In genomic region chr1:25038699-25039098, GRCh38 we compare ENCODE assay signal across 15 cellular contexts.
A peak's percentile ranks its signal among the peaks of the same experiment; 100 is the strongest.
DNase-seq lines count a peak whose midpoint lies in the region; ATAC-seq and TF ChIP-seq lines count a peak whose summit lies in the region.
"Had no signal": no experiment of that assay in that cellular context is flagged by ENCODE, and none has a peak within 500 bp of the region (broad histone marks: within the 10 kb centered on the region; RNA-seq: fewer than 3 reads in every experiment).

No MANE protein-coding gene starts in this region.

- DNase-seq in activated naive CD4-positive, alpha-beta T cell treated with anti-CD3 and anti-CD28 coated beads, Interleukin-2, amount 10 ng/mL, durations not matched to agents 7 days and 5 days = no peak
- DNase-seq in activated naive CD4-positive, alpha-beta T cell treated with anti-CD3 and anti-CD28 coated beads, Interleukin-2, amount 50 U/mL, for 72 hours (ENCODE audit: low spot score in 2 of 2) = no peak
- no peak for DNase-seq in activated naive CD8-positive, alpha-beta T cell treated with anti-CD3 and anti-CD28 coated beads, Interleukin-2, amount 50 U/mL, for 24 hours
- no peak for DNase-seq in glutamatergic neuron
- no peak for DNase-seq in nephron progenitor cell
- no peak for DNase-seq in pons (ENCODE audit: low spot score)
- DNase-seq: Calu3; CD8-positive, alpha-beta T cell; DMS79 treated with DMSO at 0.1 percent for 48 hours; GF-D8 had no signal

- no peaks in the 10 kb centered on the region for H3K4me1 ChIP-seq in HEK293 (ENCODE audit: control insufficient read depth, insufficient read depth, low read length)
- H3K4me1 ChIP-seq: HAP-1 had no signal

- H3K27me3 Mint-ChIP-seq in activated naive CD4-positive, alpha-beta T cell treated with anti-CD3 and anti-CD28 coated beads, Interleukin-2, amount 10 ng/mL, durations not matched to agents 7 days and 5 days = peaks cover 44% of the 10 kb centered on the region
- no peaks in the 10 kb centered on the region for H3K27me3 Mint-ChIP-seq in activated naive CD8-positive, alpha-beta T cell treated with anti-CD3 and anti-CD28 coated beads, Interleukin-2, amount 50 U/mL, for 24 hours
- H3K27me3 Mint-ChIP-seq in glutamatergic neuron (ENCODE audit: unreplicated experiment) (peaks cover 12% of the 10 kb centered on the region), nephron progenitor cell (ENCODE audit: low read depth, poor library complexity) (peaks cover 27% of the 10 kb centered on the region)

- H3K27ac ChIP-seq in HEK293 (ENCODE audit: extremely low read depth, low read depth, low read length) = no peak overlapping the region
- H3K27ac ChIP-seq: BLaER1 treated with 17β-estradiol and CSF1 and Interleukin-3, amounts not matched to agents 10 nM and 100 nM; HL-60 had no signal

- H3K4me1 Mint-ChIP-seq in activated naive CD4-positive, alpha-beta T cell treated with anti-CD3 and anti-CD28 coated beads, Interleukin-2, amount 10 ng/mL, durations not matched to agents 7 days and 5 days = peaks cover 24% of the 10 kb centered on the region
- H3K4me1 Mint-ChIP-seq in activated naive CD8-positive, alpha-beta T cell treated with anti-CD3 and anti-CD28 coated beads, Interleukin-2, amount 50 U/mL, for 24 hours = peaks cover 29% of the 10 kb centered on the region
- H3K4me1 Mint-ChIP-seq in glutamatergic neuron (ENCODE audit: low read depth, unreplicated experiment) = no peaks in the 10 kb centered on the region
- H3K4me1 Mint-ChIP-seq in nephron progenitor cell = peaks cover 2% of the 10 kb centered on the region

- TF ChIP-seq CTCF in HEK293 (tag by site-specific recombination; IDR thresholded peaks at IDR 0.05) (no peak), glutamatergic neuron (IDR thresholded peaks at IDR 0.05; ENCODE audit: partially characterized antibody, unreplicated experiment) (no peak), nephron progenitor cell (IDR thresholded peaks at IDR 0.05) (no peak)

- no peak overlapping the region for H3K4me3 ChIP-seq in HEK293 (ENCODE audit: low read depth, low read length)
- H3K4me3 ChIP-seq: BLaER1 treated with 17β-estradiol and CSF1 and Interleukin-3, amounts not matched to agents 10 nM and 100 nM; HAP-1 had no signal

- no peaks in the 10 kb centered on the region for H3K9me3 Mint-ChIP-seq in activated naive CD4-positive, alpha-beta T cell treated with anti-CD3 and anti-CD28 coated beads, Interleukin-2, amount 10 ng/mL, durations not matched to agents 7 days and 5 days
- no peaks in the 10 kb centered on the region for H3K9me3 Mint-ChIP-seq in activated naive CD4-positive, alpha-beta T cell treated with anti-CD3 and anti-CD28 coated beads, Interleukin-2, amount 50 U/mL, for 72 hours
- no peaks in the 10 kb centered on the region for H3K9me3 Mint-ChIP-seq in activated naive CD8-positive, alpha-beta T cell treated with anti-CD3 and anti-CD28 coated beads, Interleukin-2, amount 50 U/mL, for 24 hours
- H3K9me3 Mint-ChIP-seq in glutamatergic neuron (ENCODE audit: unreplicated experiment) (peaks cover 4% of the 10 kb centered on the region), nephron progenitor cell (peaks cover 3% of the 10 kb centered on the region)
- H3K9me3 Mint-ChIP-seq: CD8-positive, alpha-beta T cell had no signal

- H3K36me3 Mint-ChIP-seq in activated naive CD4-positive, alpha-beta T cell treated with anti-CD3 and anti-CD28 coated beads, Interleukin-2, amount 10 ng/mL, durations not matched to agents 7 days and 5 days = no peaks in the 10 kb centered on the region
- no peaks in the 10 kb centered on the region for H3K36me3 Mint-ChIP-seq in activated naive CD4-positive, alpha-beta T cell treated with anti-CD3 and anti-CD28 coated beads, Interleukin-2, amount 50 U/mL, for 72 hours
- H3K36me3 Mint-ChIP-seq in activated naive CD8-positive, alpha-beta T cell treated with anti-CD3 and anti-CD28 coated beads, Interleukin-2, amount 50 U/mL, for 24 hours (ENCODE audit: low read depth) = peaks cover 10% of the 10 kb centered on the region
- H3K36me3 Mint-ChIP-seq in glutamatergic neuron (ENCODE audit: unreplicated experiment) (peaks cover 3% of the 10 kb centered on the region), nephron progenitor cell (ENCODE audit: low read depth) (no peaks in the 10 kb centered on the region)
- H3K36me3 Mint-ChIP-seq: CD8-positive, alpha-beta T cell had no signal

- no peaks in the 10 kb centered on the region for H3K9me3 ChIP-seq in HEK293 (ENCODE audit: control insufficient read depth, insufficient read depth, low read depth, low read length)
- H3K9me3 ChIP-seq: HAP-1 had no signal

- H3K4me3 Mint-ChIP-seq in activated naive CD4-positive, alpha-beta T cell treated with anti-CD3 and anti-CD28 coated beads, Interleukin-2, amount 10 ng/mL, durations not matched to agents 7 days and 5 days = no peak overlapping the region
- no peak overlapping the region for H3K4me3 Mint-ChIP-seq in activated naive CD8-positive, alpha-beta T cell treated with anti-CD3 and anti-CD28 coated beads, Interleukin-2, amount 50 U/mL, for 24 hours
- H3K4me3 Mint-ChIP-seq in glutamatergic neuron (ENCODE audit: unreplicated experiment) = peak overlapping the region; percentile 22
- H3K4me3 Mint-ChIP-seq in nephron progenitor cell = no peak overlapping the region
- H3K4me3 Mint-ChIP-seq: B cell; CD8-positive, alpha-beta T cell had no signal

- H3K36me3 ChIP-seq in HEK293 (ENCODE audit: control insufficient read depth in 2 of 2, insufficient read depth in 1 of 2, low read length in 2 of 2) = no peaks in the 10 kb centered on the region
- H3K36me3 ChIP-seq: BLaER1 treated with 17β-estradiol and CSF1 and Interleukin-3, amounts not matched to agents 10 nM and 100 nM; HAP-1 had no signal

- H3K27ac Mint-ChIP-seq in activated naive CD4-positive, alpha-beta T cell treated with anti-CD3 and anti-CD28 coated beads, Interleukin-2, amount 10 ng/mL, durations not matched to agents 7 days and 5 days = peak overlapping the region; percentile 59
- H3K27ac Mint-ChIP-seq in activated naive CD4-positive, alpha-beta T cell treated with anti-CD3 and anti-CD28 coated beads, Interleukin-2, amount 50 U/mL, for 72 hours = no peak overlapping the region
- peak overlapping the region; percentile 29 for H3K27ac Mint-ChIP-seq in activated naive CD8-positive, alpha-beta T cell treated with anti-CD3 and anti-CD28 coated beads, Interleukin-2, amount 50 U/mL, for 24 hours
- H3K27ac Mint-ChIP-seq in glutamatergic neuron (ENCODE audit: unreplicated experiment) (no peak overlapping the region), nephron progenitor cell (no peak overlapping the region)
- H3K27ac Mint-ChIP-seq: B cell; CD8-positive, alpha-beta T cell had no signal

- no peak for ATAC-seq in activated naive CD4-positive, alpha-beta T cell treated with anti-CD3 and anti-CD28 coated beads, Interleukin-2, amount 50 U/mL, for 72 hours
- ATAC-seq in activated naive CD8-positive, alpha-beta T cell treated with anti-CD3 and anti-CD28 coated beads, Interleukin-2, amount 50 U/mL, for 24 hours = no peak
- ATAC-seq: CD8-positive, alpha-beta T cell had no signal

- CTCF ChIA-PET in activated naive CD4-positive, alpha-beta T cell treated with anti-CD3 and anti-CD28 coated beads, Interleukin-2, amount 10 ng/mL, durations not matched to agents 7 days and 5 days (lab: Charles Lee) = interaction anchor here (1.6 to 8.2 kb wide), 8 partner anchors 15 to 190 kb away, joined by 4 to 190 read pairs (median 30); partner anchors contain the start of gene RUNX3
- CTCF ChIA-PET in HEK293 (lab: Yijun Ruan, JAX) = interaction anchor here (0.8 to 3.9 kb wide), 12 partner anchors 9 to 203 kb away, joined by 3 to 34 read pairs (median 10); no protein-coding TSS in a partner anchor

- POLR2A ChIA-PET in HEK293 (lab: Yijun Ruan, JAX) = interaction anchor here (0.6 kb wide), 1 partner anchor 137 kb away, joined by 4 read pairs; no protein-coding TSS in a partner anchor

TF ChIP-seq in HEK293, 187 proteins besides CTCF, POLR2A, EP300 and RAD21:
- peak; percentile 95 for TF ChIP-seq ZNF623 (tag by site-specific recombination; IDR thresholded peaks at IDR 0.05)
- no peak for TF ChIP-seq ZNF558 (tag by site-specific recombination; IDR thresholded peaks at IDR 0.05)
TF ChIP-seq in HEK293: peak in this region for 1.

Comparison
In these comparisons a context has a peak if more than half of its experiments do, and no peak if none do; other contexts are left out.
1. H3K27ac Mint-ChIP-seq: peak in activated naive CD4-positive, alpha-beta T cell treated with anti-CD3 and anti-CD28 coated beads, Interleukin-2, amount 10 ng/mL, durations not matched to agents 7 days and 5 days (single experiment) and activated naive CD8-positive, alpha-beta T cell treated with anti-CD3 and anti-CD28 coated beads, Interleukin-2, amount 50 U/mL, for 24 hours (single experiment); none in activated naive CD4-positive, alpha-beta T cell treated with anti-CD3 and anti-CD28 coated beads, Interleukin-2, amount 50 U/mL, for 72 hours (0 of 2), glutamatergic neuron (single experiment) and nephron progenitor cell (single experiment).